In the genomic region with DNA sequence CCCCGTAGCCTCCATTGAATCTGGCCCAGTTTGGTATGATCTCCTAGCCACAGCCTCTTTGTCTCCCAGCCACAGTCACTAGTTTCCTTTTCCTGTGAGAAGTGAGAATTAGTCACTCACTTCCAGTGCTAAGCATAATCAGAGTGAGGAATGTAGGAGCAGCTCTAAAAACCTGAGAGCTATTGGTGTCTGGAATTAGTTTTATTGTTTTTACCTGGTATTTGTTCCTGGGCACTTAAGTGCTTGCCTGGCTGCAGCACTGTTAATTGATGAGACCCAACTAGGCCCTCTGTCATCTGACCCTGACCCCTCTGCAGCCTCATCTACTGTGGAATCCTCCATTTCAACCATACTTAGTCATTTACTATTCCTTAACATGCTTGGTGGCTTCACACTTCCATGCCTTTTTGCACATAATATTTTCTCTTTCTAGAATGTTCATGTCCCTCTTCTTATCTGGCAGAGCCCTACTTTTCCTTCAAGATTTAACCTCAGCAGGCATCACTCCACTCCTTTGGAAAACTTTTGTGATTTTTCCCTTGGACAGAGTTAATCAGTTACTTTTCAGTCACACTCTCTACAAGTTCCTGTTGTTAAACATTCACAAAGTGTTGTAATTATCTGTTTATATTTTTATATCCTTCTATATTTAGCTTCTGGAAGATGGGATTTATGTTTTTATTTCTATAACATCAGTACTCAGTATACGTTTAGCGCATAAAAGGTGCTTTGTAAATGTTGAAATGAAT, we compare ENCODE assay signal across 8 cellular contexts. TPM values are rescaled to one million over a fixed set of nuclear protein-coding genes. Genes with fewer than 3 reads are reported as not detected.
DNase-seq lines count a peak whose midpoint lies in the region; ATAC-seq and TF ChIP-seq lines count a peak whose summit lies in the region.

No MANE protein-coding gene starts in this region.

- no peak overlapping the region for H3K23ac ChIP-seq in mesendoderm (ENCODE audit: low read length)

- H3K27me3 ChIP-seq in mesendoderm (ENCODE audit: insufficient read depth, low read length, poor library complexity) (no peaks in the 10 kb centered on the region), tibial artery (no peaks in the 10 kb centered on the region)

- H3K9me3 ChIP-seq in tibial artery = no peaks in the 10 kb centered on the region

- H3K18ac ChIP-seq in mesendoderm (ENCODE audit: low read length) = peak overlapping the region; percentile 83

- WGBS in mesendoderm (ENCODE audit: extremely low coverage, insufficient coverage, low lambda C conversion rate) = no CpG with 5 or more reads among the region's 3 CpGs

- H3K27ac Mint-ChIP-seq in CD14-positive monocyte = peak overlapping the region in 6 of 7 donors; percentile 4 to 79 (median 46)

- no peak for DNase-seq in CD14-positive monocyte (ENCODE audit: low spot score)
- peak; percentile 56 for DNase-seq in astrocyte of the spinal cord (ENCODE audit: low read depth, low spot score)
- peak; percentile 86 for DNase-seq in mesendoderm
- no peak for DNase-seq in tibial artery
- no peak for DNase-seq in NCI-H1417 (lab: John Stamatoyannopoulos, UW)
- DNase-seq in hippocampal formation (lab: John Stamatoyannopoulos, UW) = no peak

- H2BK5ac ChIP-seq in mesendoderm (ENCODE audit: low read length) = peak overlapping the region; percentile 24

- ATAC-seq in HG02610 (IDR thresholded peaks at IDR 0.05; ENCODE audit: unreplicated experiment) (peak; percentile 43), GM21737 (IDR thresholded peaks at IDR 0.05; ENCODE audit: unreplicated experiment) (no peak)

- intact Hi-C loops in CD14-positive monocyte (cut with micrococcal nuclease) = no loop called here
- intact Hi-C loops in tibial artery (cut with DNase I; ENCODE audit: low total_unique reads) = no loop called here

- H3K4me3 ChIP-seq in astrocyte of the spinal cord (ENCODE audit: low read depth, low read length) = no peak overlapping the region
- H3K4me3 ChIP-seq in mesendoderm (ENCODE audit: low read length) = no peak overlapping the region
- H3K4me3 ChIP-seq in tibial artery = no peak overlapping the region

- H3K4me3 Mint-ChIP-seq in CD14-positive monocyte = no peak overlapping the region

- no peak overlapping the region for H4K5ac ChIP-seq in mesendoderm (ENCODE audit: low read length)

- peaks cover 12% of the 10 kb centered on the region for H3K4me1 ChIP-seq in mesendoderm (ENCODE audit: control insufficient read depth, low read depth, low read length)
- peaks cover 0 to 75% (median 31%) of the 10 kb centered on the region in 4 donors for H3K4me1 ChIP-seq in tibial artery

- no peak overlapping the region for H4K8ac ChIP-seq in mesendoderm (ENCODE audit: low read depth, low read length)

- H2BK15ac ChIP-seq in mesendoderm (replicated peaks; ENCODE audit: low read depth) = no peak overlapping the region

- H3K27ac ChIP-seq in mesendoderm (ENCODE audit: low read depth, low read length) (peak overlapping the region; percentile 24), tibial artery (peak overlapping the region in 1 of 2 donors; percentile 5)

- no peak overlapping the region for H3K9ac ChIP-seq in mesendoderm (ENCODE audit: low read length)

- TF ChIP-seq CTCF in CD14-positive monocyte (IDR thresholded peaks at IDR 0.05) (no peak), astrocyte of the spinal cord (IDR thresholded peaks at IDR 0.05; ENCODE audit: low read depth, low read length) (no peak), tibial artery (IDR thresholded peaks at IDR 0.05) (no peak)

- peaks cover 33% of the 10 kb centered on the region for H3K4me1 Mint-ChIP-seq in CD14-positive monocyte

- peak overlapping the region; percentile 34 for H3K56ac ChIP-seq in mesendoderm (ENCODE audit: low read length)

- H3K9me3 Mint-ChIP-seq in CD14-positive monocyte = peaks cover 0 to 3% (median 0%) of the 10 kb centered on the region in 7 donors

- H3K4ac ChIP-seq in mesendoderm (ENCODE audit: low read depth, low read length) = no peak overlapping the region

- peaks cover 0 to 3% of the 10 kb centered on the region in 2 donors for H3K36me3 Mint-ChIP-seq in CD14-positive monocyte

- H2AK5ac ChIP-seq in mesendoderm (ENCODE audit: low read length) = no peak overlapping the region

- in situ Hi-C loops in astrocyte of the spinal cord (cut with HindIII; ENCODE audit: low sequenced_read_pairs) = no loop called here

- H3K27me3 Mint-ChIP-seq in CD14-positive monocyte (ENCODE audit: low read depth in 3 of 3) = no peaks in the 10 kb centered on the region

- H3K36me3 ChIP-seq in mesendoderm (ENCODE audit: control insufficient read depth, insufficient read depth, low read length) (no peaks in the 10 kb centered on the region), tibial artery (no peaks in the 10 kb centered on the region)

- H3K79me2 ChIP-seq in mesendoderm (ENCODE audit: control insufficient read depth, insufficient read depth, low read length) = no peaks in the 10 kb centered on the region

- no peak overlapping the region for H2BK120ac ChIP-seq in mesendoderm (ENCODE audit: low read depth, low read length)

- peaks cover 2% of the 10 kb centered on the region for H3K79me1 ChIP-seq in mesendoderm (ENCODE audit: low read length)

- H3K4me2 ChIP-seq in mesendoderm (ENCODE audit: low read length) = no peak overlapping the region

RNA-seq across cellular contexts. Expression of gene PDE8A, which starts 48.8 kb away (rescaled TPM):
- 1 to 10 TPM; 2.8 to 4.9 TPM for polyA plus RNA-seq in CD14-positive monocyte
- polyA plus RNA-seq in mesendoderm (2013, experiment 1 of 2) = 2.6 TPM
- 2.6 TPM for polyA plus RNA-seq in mesendoderm (2013, experiment 2 of 2)

Comparison
In these comparisons a context has a peak if more than half of its experiments do, and no peak if none do; other contexts are left out.
1. DNase-seq: peak in astrocyte of the spinal cord (single experiment) and mesendoderm (single experiment); none in CD14-positive monocyte (single experiment), tibial artery (0 of 2), NCI-H1417 (0 of 3) and hippocampal formation (0 of 2).